18 cellular contexts compared by ENCODE assay signal in the genomic region with DNA sequence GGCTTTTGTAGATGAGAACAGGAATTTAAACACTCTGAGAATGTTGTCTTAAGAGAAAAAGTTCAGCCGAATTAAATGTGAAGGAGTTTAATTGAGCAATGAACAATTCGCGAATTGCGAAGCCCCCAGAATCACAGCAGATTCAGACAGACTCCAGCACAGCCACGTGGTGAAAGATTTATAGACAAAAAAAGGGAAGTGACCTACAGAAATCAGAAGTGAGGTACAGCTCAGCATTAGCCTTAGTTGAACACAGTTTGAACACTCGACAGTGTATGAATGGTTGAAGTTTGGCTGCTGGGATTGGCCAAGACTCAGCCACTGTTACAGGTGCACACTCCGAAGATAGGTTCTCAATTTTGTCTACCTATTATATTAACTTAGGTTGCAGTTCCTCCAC.
"Had no signal": no experiment of that assay in that cellular context is flagged by ENCODE, and none has a peak within 500 bp of the region (broad histone marks: within the 10 kb centered on the region; RNA-seq: fewer than 3 reads in every experiment).

No MANE protein-coding gene starts in this region.

- DNase-seq: activated CD4-positive, alpha-beta T cell treated with anti-CD3 and anti-CD28 coated beads, Interleukin-2, amount 10 ng/mL, durations not matched to agents 7 days and 5 days; activated CD4-positive, CD25-positive, alpha-beta regulatory T cell treated with anti-CD3 and anti-CD28 coated beads, Interleukin-2, amount 50 U/mL, for 72 hours; activated CD8-positive, alpha-beta T cell treated with anti-CD3 and anti-CD28 coated beads for 36 hours; activated naive CD4-positive, alpha-beta T cell; activated T-cell treated with anti-CD3 and anti-CD28 coated beads, Interleukin-2, amount 50 U/mL, for 1 hour; adrenal gland; brain microvascular endothelial cell; caudate nucleus; effector CD4-positive, alpha-beta T cell; foreskin keratinocyte; kidney glomerular epithelial cell; left lung; naive thymus-derived CD4-positive, alpha-beta T cell; posterior cingulate gyrus; right lobe of liver; stimulated activated CD4-positive, alpha-beta T cell treated with anti-CD3 and anti-CD28 coated beads, Interleukin-2, amount 100 ng/mL, for 24 hours; stomach had no signal

- FAIRE-seq: endometrium had no signal
